Comparison of ENCODE assay signal across 8 cellular contexts in genomic region chr9:18208166-18209059, GRCh38.
DNase-seq lines count a peak whose midpoint lies in the region; ATAC-seq and TF ChIP-seq lines count a peak whose summit lies in the region.

No MANE protein-coding gene starts in this region.

- H3K23ac ChIP-seq in IMR-90 (ENCODE audit: low read depth, low read length) = no peak overlapping the region

- no peaks in the 10 kb centered on the region for H3K36me3 Mint-ChIP-seq in immature natural killer cell
- H3K36me3 Mint-ChIP-seq in activated CD4-positive, alpha-beta memory T cell treated with anti-CD3 and anti-CD28 coated beads, Interleukin-2, amount 10 ng/mL, durations not matched to agents 7 days and 5 days (ENCODE audit: low read depth) = no peaks in the 10 kb centered on the region

- H3K4me3 Mint-ChIP-seq in immature natural killer cell = no peak overlapping the region
- H3K4me3 Mint-ChIP-seq in activated CD4-positive, alpha-beta memory T cell treated with anti-CD3 and anti-CD28 coated beads, Interleukin-2, amount 10 ng/mL, durations not matched to agents 7 days and 5 days = no peak overlapping the region

- H3K9ac ChIP-seq in IMR-90 (ENCODE audit: low read depth, low read length) = no peak overlapping the region

- H3K27me3 ChIP-seq in IMR-90 (ENCODE audit: control insufficient read depth, insufficient read depth, low read length) = peaks cover 4% of the 10 kb centered on the region; the same call in 1 of the 2 replicates

- no TSS peak for BruUV-seq in IMR-90 (replicated peaks; lab: Mats Ljungman, UMichigan)

- no peaks in the 10 kb centered on the region for H3K4me1 ChIP-seq in IMR-90 (ENCODE audit: control insufficient read depth, insufficient read depth, low read length)

- H4K8ac ChIP-seq in IMR-90 (ENCODE audit: low read depth in 2 of 2, low read length in 2 of 2) = no peak overlapping the region

- no peaks in the 10 kb centered on the region for H3K9me3 ChIP-seq in IMR-90 (ENCODE audit: control insufficient read depth, insufficient read depth, low read length)

- dilution Hi-C loops in IMR-90 (cut with HindIII; ENCODE audit: low sequenced_read_pairs, unreplicated experiment) = no loop called here

- no peak overlapping the region for H4K91ac ChIP-seq in IMR-90 (ENCODE audit: insufficient read depth, low read depth, low read length)

- H3K27ac Mint-ChIP-seq in immature natural killer cell = no peak overlapping the region
- no peak overlapping the region for H3K27ac Mint-ChIP-seq in activated CD4-positive, alpha-beta memory T cell treated with anti-CD3 and anti-CD28 coated beads, Interleukin-2, amount 10 ng/mL, durations not matched to agents 7 days and 5 days

- no peak overlapping the region for H2AK5ac ChIP-seq in IMR-90 (ENCODE audit: low read depth, low read length)

- H3K4ac ChIP-seq in IMR-90 (ENCODE audit: low read depth, low read length) = no peak overlapping the region

- no peak overlapping the region for H3K14ac ChIP-seq in IMR-90 (replicated peaks; ENCODE audit: low read depth, low read length)

- H3K4me2 ChIP-seq in IMR-90 (ENCODE audit: low read depth, low read length) = no peak overlapping the region

- H2BK20ac ChIP-seq in IMR-90 (ENCODE audit: low read depth, low read length) = no peak overlapping the region

- no peak overlapping the region for H2BK15ac ChIP-seq in IMR-90 (ENCODE audit: low read depth, low read length)

- no peaks in the 10 kb centered on the region for H3K36me3 ChIP-seq in IMR-90 (ENCODE audit: control insufficient read depth, insufficient read depth, low read length)

- no peaks in the 10 kb centered on the region for H3K79me1 ChIP-seq in IMR-90 (ENCODE audit: low read depth in 1 of 2, low read length in 2 of 2)

- no peaks in the 10 kb centered on the region for H3K4me1 Mint-ChIP-seq in immature natural killer cell
- no peaks in the 10 kb centered on the region for H3K4me1 Mint-ChIP-seq in activated CD4-positive, alpha-beta memory T cell treated with anti-CD3 and anti-CD28 coated beads, Interleukin-2, amount 10 ng/mL, durations not matched to agents 7 days and 5 days

- no peak overlapping the region for H3K27ac ChIP-seq in IMR-90 (ENCODE audit: insufficient read depth, low read length)

- H3K9me3 Mint-ChIP-seq in immature natural killer cell = peaks cover 0 to 5% (median 0%) of the 10 kb centered on the region in 6 donors
- H3K9me3 Mint-ChIP-seq in activated CD4-positive, alpha-beta memory T cell treated with anti-CD3 and anti-CD28 coated beads, Interleukin-2, amount 10 ng/mL, durations not matched to agents 7 days and 5 days = no peaks in the 10 kb centered on the region

- peak; percentile 39 for TF ChIP-seq CTCF in IMR-90 (conservative IDR thresholded peaks at IDR 0.05; ENCODE audit: low read depth, low read length)

- in situ Hi-C loops in Caki2 (cut with HindIII; ENCODE audit: low pct_unique_long_range_greater_than_20kb, low sequenced_read_pairs) = no loop called here
- in situ Hi-C loops in IMR-90 (cut with MboI; ENCODE audit: low sequenced_read_pairs) = loop anchor here (5.0 kb wide), 1 partner anchor 401 kb away; no protein-coding TSS in a partner anchor

- no peak overlapping the region for H3K56ac ChIP-seq in IMR-90 (ENCODE audit: extremely low read depth, insufficient read depth, low read length)

- no peak overlapping the region for H3K4me3 ChIP-seq in IMR-90 (ENCODE audit: insufficient read depth, low read depth, low read length)

- peak; percentile 14 for DNase-seq in Caki2 (ENCODE audit: low read depth)
- peak; percentile 12 for DNase-seq in IMR-90
- peak; percentile 40 for DNase-seq in amniotic epithelial cell (ENCODE audit: low read depth)
- DNase-seq in islet precursor cell = peak; percentile 80
- DNase-seq in activated naive CD4-positive, alpha-beta T cell treated with anti-CD3 and anti-CD28 coated beads, Interleukin-2, amount 50 U/mL, for 16 hours = no peak
- DNase-seq in immature natural killer cell = no peak
- no peak for DNase-seq in activated CD4-positive, alpha-beta memory T cell treated with anti-CD3 and anti-CD28 coated beads, Interleukin-2, amount 10 ng/mL, durations not matched to agents 7 days and 5 days

- H2AFZ ChIP-seq in IMR-90 (replicated peaks; ENCODE audit: low read length, poor library complexity) = no peak overlapping the region

- TF ChIP-seq RAD21 in IMR-90 (IDR thresholded peaks at IDR 0.05; ENCODE audit: low read length) = peak; percentile 34; the same call in 1 of the 2 replicates

- H4K5ac ChIP-seq in IMR-90 (ENCODE audit: low read depth, low read length) = no peak overlapping the region

- CTCF ChIA-PET in IMR-90 (lab: Yijun Ruan, JAX) = no interaction called here
- CTCF ChIA-PET in activated CD4-positive, alpha-beta memory T cell treated with anti-CD3 and anti-CD28 coated beads, Interleukin-2, amount 10 ng/mL, durations not matched to agents 7 days and 5 days (lab: Charles Lee) = interaction anchor here (1.1 to 1.2 kb wide), 2 partner anchors 397 kb away, joined by 5 to 7 read pairs; no protein-coding TSS in a partner anchor

- no peaks in the 10 kb centered on the region for H4K20me1 ChIP-seq in IMR-90 (ENCODE audit: insufficient read depth, low read length)

- POLR2A ChIA-PET in IMR-90 (lab: Charles Lee; ENCODE audit: unreplicated experiment) = no interaction called here
- POLR2A ChIA-PET in activated CD4-positive, alpha-beta memory T cell treated with anti-CD3 and anti-CD28 coated beads, Interleukin-2, amount 10 ng/mL, durations not matched to agents 7 days and 5 days (lab: Charles Lee) = no interaction called here

- no peak overlapping the region for H3K18ac ChIP-seq in IMR-90 (ENCODE audit: low read depth, low read length)

- no peak overlapping the region for H2AK9ac ChIP-seq in IMR-90 (replicated peaks; ENCODE audit: low read depth, low read length, poor library complexity)

- intact Hi-C loops in IMR-90 (cut with micrococcal nuclease) = no loop called here

- 0% methylated on average over 2 of the region's 3 CpGs; no CpG with 5 or more reads in 1 of the 2 experiments for WGBS in IMR-90 (ENCODE audit: extremely low coverage in 2 of 2, insufficient read length in 1 of 2), 2 experiments

- no peak overlapping the region for H2BK120ac ChIP-seq in IMR-90 (ENCODE audit: low read depth, low read length)

- ATAC-seq in IMR-90 (ENCODE audit: low read depth) = no peak
- ATAC-seq in HG02938 (IDR thresholded peaks at IDR 0.05; ENCODE audit: unreplicated experiment) = no peak

- peaks cover 0 to 2% (median 1%) of the 10 kb centered on the region in 3 donors for H3K27me3 Mint-ChIP-seq in immature natural killer cell (ENCODE audit: low read depth in 3 of 3)
- H3K27me3 Mint-ChIP-seq in activated CD4-positive, alpha-beta memory T cell treated with anti-CD3 and anti-CD28 coated beads, Interleukin-2, amount 10 ng/mL, durations not matched to agents 7 days and 5 days = no peaks in the 10 kb centered on the region

- no peak for TF ChIP-seq POLR2A in IMR-90 (IDR thresholded peaks at IDR 0.05; ENCODE audit: low read depth, low read length)

- no peaks in the 10 kb centered on the region for H3K9me1 ChIP-seq in IMR-90 (ENCODE audit: insufficient read depth, low read length)

- H2BK5ac ChIP-seq in IMR-90 (ENCODE audit: low read depth, low read length, poor library complexity, severe bottlenecking) = no peak overlapping the region

TF ChIP-seq in IMR-90, 13 proteins besides CTCF, POLR2A, EP300 and RAD21:
- peak; percentile 43; the same call in 1 of the 2 replicates for TF ChIP-seq CEBPB (IDR thresholded peaks at IDR 0.05; ENCODE audit: low read depth, low read length)
- peak; percentile 48 for TF ChIP-seq SMC3 (IDR thresholded peaks at IDR 0.05; ENCODE audit: low read depth, low read length)
- no peak for TF ChIP-seq USF2 (IDR thresholded peaks at IDR 0.05; ENCODE audit: low read depth, low read length)

Comparison
In these comparisons a context has a peak if more than half of its experiments do, and no peak if none do; other contexts are left out.
1. DNase-seq: peak in Caki2 (single experiment), IMR-90 (single experiment), amniotic epithelial cell (single experiment) and islet precursor cell (single experiment); none in activated naive CD4-positive, alpha-beta T cell treated with anti-CD3 and anti-CD28 coated beads, Interleukin-2, amount 50 U/mL, for 16 hours (single experiment), immature natural killer cell (0 of 3) and activated CD4-positive, alpha-beta memory T cell treated with anti-CD3 and anti-CD28 coated beads, Interleukin-2, amount 10 ng/mL, durations not matched to agents 7 days and 5 days (single experiment).